ENCODE assay signal across 17 cellular contexts in the genomic region with DNA sequence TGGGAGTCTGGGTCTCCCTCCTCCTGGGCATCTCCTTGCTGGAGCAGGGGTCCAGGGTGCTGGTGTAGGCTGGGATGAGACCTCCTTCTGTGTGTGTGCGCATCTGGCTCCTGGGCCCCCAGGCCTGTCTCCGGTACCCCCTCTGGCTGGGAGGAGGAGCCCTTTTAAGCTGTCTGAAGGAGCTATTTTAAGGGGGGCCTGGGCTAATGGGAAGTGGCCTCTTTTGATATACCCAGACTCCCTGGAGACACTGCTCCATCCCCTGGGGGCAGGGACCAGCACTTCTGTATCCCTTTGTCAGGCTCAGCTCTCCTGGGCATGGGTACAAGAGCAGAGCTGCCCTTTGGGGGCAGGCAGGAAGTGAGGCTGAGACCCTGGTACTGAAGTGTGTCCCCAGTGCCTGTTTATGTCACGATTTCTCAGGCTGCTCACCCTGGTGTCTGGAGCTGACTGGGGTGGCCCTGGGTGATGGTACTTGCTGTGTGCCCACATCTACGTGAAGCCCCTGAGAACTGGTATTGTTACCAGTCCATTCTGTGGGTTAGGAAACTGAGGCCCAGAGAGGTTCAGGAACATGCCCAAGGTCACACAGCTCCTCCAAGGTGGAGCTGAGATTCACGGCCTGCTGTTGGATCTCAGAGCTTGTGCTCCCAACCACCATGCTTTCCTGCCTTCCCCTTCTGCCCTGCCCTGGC. TPM values are rescaled to one million over a fixed set of nuclear protein-coding genes. Genes with fewer than 3 reads are reported as not detected.
DNase-seq lines count a peak whose midpoint lies in the region; ATAC-seq, FAIRE-seq and TF ChIP-seq lines count a peak whose summit lies in the region.
"Had no signal": no experiment of that assay in that cellular context is flagged by ENCODE, and none has a peak within 500 bp of the region (broad histone marks: within the 10 kb centered on the region; RNA-seq: fewer than 3 reads in every experiment).

No MANE protein-coding gene starts in this region.

- H3K4me1 ChIP-seq in CD4-positive, CD25-positive, alpha-beta regulatory T cell (ENCODE audit: control insufficient read depth, insufficient read depth, low read length, poor library complexity, severe bottlenecking), result peaks cover 99% of the 10 kb centered on the region

- TF ChIP-seq CTCF in natural killer cell (IDR thresholded peaks at IDR 0.05), result no peak

- H3K27ac Mint-ChIP-seq in CD4-positive, CD25-positive, alpha-beta regulatory T cell, result peak overlapping the region; percentile 98 to 99 (median 99)
- H3K27ac Mint-ChIP-seq in activated T-helper 17 cell treated with anti-CD3 and anti-CD28 coated beads, Interleukin-2, amount 50 U/mL, for 72 hours, result peak overlapping the region; percentile 99
- peak overlapping the region; percentile 91 to 99 for H3K27ac Mint-ChIP-seq in natural killer cell

- peak; percentile 14 for FAIRE-seq in GM12892 (lab: Jason Lieb, UNC)
- FAIRE-seq: islet of Langerhans had no signal

- H3K27me3 ChIP-seq in CD4-positive, CD25-positive, alpha-beta regulatory T cell (ENCODE audit: control insufficient read depth, insufficient read depth, low read length), result no peaks in the 10 kb centered on the region

- no peaks in the 10 kb centered on the region for H3K36me3 ChIP-seq in CD4-positive, CD25-positive, alpha-beta regulatory T cell (ENCODE audit: control insufficient read depth, insufficient read depth, low read length)

- peak overlapping the region; percentile 88 for H3K27ac ChIP-seq in CD4-positive, CD25-positive, alpha-beta regulatory T cell (ENCODE audit: insufficient read depth, low read length, poor library complexity, severe bottlenecking)
- H3K27ac ChIP-seq: epithelial cell of prostate had no signal

- peaks cover 12 to 97% (median 66%) of the 10 kb centered on the region in 4 donors for H3K4me1 Mint-ChIP-seq in CD4-positive, CD25-positive, alpha-beta regulatory T cell
- H3K4me1 Mint-ChIP-seq in activated T-helper 17 cell treated with anti-CD3 and anti-CD28 coated beads, Interleukin-2, amount 50 U/mL, for 72 hours, result peaks cover 53% of the 10 kb centered on the region
- H3K4me1 Mint-ChIP-seq in natural killer cell, result peaks cover 86% of the 10 kb centered on the region in 2 donors

- H3K4me3 ChIP-seq in CD4-positive, CD25-positive, alpha-beta regulatory T cell (ENCODE audit: low read depth, low read length), result peak overlapping the region; percentile 64

- H3K4me3 Mint-ChIP-seq in CD4-positive, CD25-positive, alpha-beta regulatory T cell, result peak overlapping the region; percentile 90 to 98 (median 96)
- H3K4me3 Mint-ChIP-seq in activated T-helper 17 cell treated with anti-CD3 and anti-CD28 coated beads, Interleukin-2, amount 50 U/mL, for 72 hours, result peak overlapping the region; percentile 96
- H3K4me3 Mint-ChIP-seq in natural killer cell, result peak overlapping the region; percentile 90

- H3K9me3 ChIP-seq in CD4-positive, CD25-positive, alpha-beta regulatory T cell (ENCODE audit: control insufficient read depth in 2 of 2, low read length in 2 of 2), result no peaks in the 10 kb centered on the region
- H3K9me3 ChIP-seq: Caco-2 had no signal

- peaks cover 24% of the 10 kb centered on the region for H3K36me3 Mint-ChIP-seq in CD4-positive, CD25-positive, alpha-beta regulatory T cell
- peaks cover 49% of the 10 kb centered on the region for H3K36me3 Mint-ChIP-seq in activated T-helper 17 cell treated with anti-CD3 and anti-CD28 coated beads, Interleukin-2, amount 50 U/mL, for 72 hours (ENCODE audit: low read depth)
- no peaks in the 10 kb centered on the region for H3K36me3 Mint-ChIP-seq in natural killer cell

- no peak for ATAC-seq in CD4-positive, CD25-positive, alpha-beta regulatory T cell (ENCODE audit: low read depth in 2 of 2)
- no peak for ATAC-seq in activated T-helper 17 cell treated with anti-CD3 and anti-CD28 coated beads, Interleukin-2, amount 50 U/mL, for 72 hours (replicated peaks)
- ATAC-seq in natural killer cell (no peak), HG03469 (IDR thresholded peaks at IDR 0.05; ENCODE audit: unreplicated experiment) (no peak), esophagus mucosa (no peak)
- ATAC-seq: PC-3 had no signal

- no peak for TF ChIP-seq POLR2A in GM12892 (IDR thresholded peaks at IDR 0.05; ENCODE audit: low read depth, low read length)

- no peaks in the 10 kb centered on the region for H3K9me3 Mint-ChIP-seq in CD4-positive, CD25-positive, alpha-beta regulatory T cell
- H3K9me3 Mint-ChIP-seq in activated T-helper 17 cell treated with anti-CD3 and anti-CD28 coated beads, Interleukin-2, amount 50 U/mL, for 72 hours, result no peaks in the 10 kb centered on the region
- H3K9me3 Mint-ChIP-seq in natural killer cell, result no peaks in the 10 kb centered on the region

- intact Hi-C loops in natural killer cell (cut with micrococcal nuclease), result no loop called here

- no peaks in the 10 kb centered on the region for H3K27me3 Mint-ChIP-seq in CD4-positive, CD25-positive, alpha-beta regulatory T cell
- H3K27me3 Mint-ChIP-seq in activated T-helper 17 cell treated with anti-CD3 and anti-CD28 coated beads, Interleukin-2, amount 50 U/mL, for 72 hours, result no peaks in the 10 kb centered on the region
- H3K27me3 Mint-ChIP-seq in natural killer cell (ENCODE audit: low read depth in 2 of 2), result no peaks in the 10 kb centered on the region

- DNase-seq in CD4-positive, CD25-positive, alpha-beta regulatory T cell, result no peak
- DNase-seq in GM12892 (ENCODE audit: insufficient read length) (no peak), natural killer cell (no peak)
- DNase-seq in stimulated activated naive CD4-positive, alpha-beta T cell treated with Interleukin-2 at 50 U/mL for 16 hours (lab: John Stamatoyannopoulos, UW), result no peak
- DNase-seq: activated CD4-positive, alpha-beta T cell treated with anti-CD3 and anti-CD28 coated beads for 1 hour; Caco-2; cerebellar nuclear complex; GF-D8; NCI-H1105; NCI-H446; PC-3; SW 1271 had no signal

RNA-seq across cellular contexts. Expression of a gene that starts 6.5 kb away (rescaled TPM):
- total RNA-seq in CD4-positive, CD25-positive, alpha-beta regulatory T cell, result 233 TPM
- 10 to 100 TPM; 33.1 to 52.3 (median 46.6) TPM for polyA plus RNA-seq in CD4-positive, CD25-positive, alpha-beta regulatory T cell
- 21.9 TPM for polyA plus RNA-seq in GM12892 (2012; ENCODE audit: missing spikeins)
- total RNA-seq in activated T-helper 17 cell treated with anti-CD3 and anti-CD28 coated beads, Interleukin-2, amount 50 U/mL, for 72 hours, result 100 to 1,000 TPM; 156 to 173 TPM
- total RNA-seq in natural killer cell, result 100 to 1,000 TPM; 479 to 591 (median 512) TPM
- total RNA-seq in esophagus mucosa, result 26.8 TPM
